ENCODE assay signal across 10 cellular contexts in the genomic region with DNA sequence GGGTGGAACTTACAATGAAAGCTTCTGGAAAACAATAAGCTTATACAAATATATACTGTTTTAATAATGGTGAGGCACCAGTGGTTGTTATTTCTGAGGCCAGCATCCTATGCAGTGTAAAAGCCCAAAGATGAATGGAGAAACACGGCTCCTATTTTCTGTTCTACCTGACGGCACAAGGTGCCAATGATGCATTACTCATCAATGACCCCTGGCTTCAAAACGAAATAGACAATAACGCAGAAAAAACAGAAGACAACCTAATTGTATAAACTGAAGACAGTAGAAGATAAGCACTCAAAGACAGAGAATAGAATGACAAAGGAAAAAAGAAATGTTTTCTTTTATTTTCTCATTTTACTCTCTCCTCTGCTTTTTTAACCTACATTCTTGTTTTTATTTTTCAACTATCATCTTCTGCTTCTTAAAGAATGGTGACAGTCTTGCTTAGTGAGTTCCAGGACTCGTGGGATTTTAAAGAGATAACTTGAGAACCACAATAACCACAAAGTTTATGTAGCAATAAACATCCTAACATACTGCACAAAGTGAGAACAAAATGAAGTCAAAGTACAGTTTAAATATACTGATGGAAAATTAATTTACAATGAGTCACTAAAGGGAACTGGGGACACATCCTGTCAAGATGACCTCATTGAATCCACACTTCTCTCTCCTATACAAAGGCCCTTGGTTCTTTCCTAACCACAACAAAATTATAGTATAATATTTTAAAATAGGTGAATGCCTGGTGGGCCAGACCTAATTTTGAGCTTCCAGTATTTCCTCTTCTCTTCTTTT.
A peak's percentile ranks its signal among the peaks of the same experiment; 100 is the strongest.
DNase-seq lines count a peak whose midpoint lies in the region; ATAC-seq and TF ChIP-seq lines count a peak whose summit lies in the region.
"Had no signal": no experiment of that assay in that cellular context is flagged by ENCODE, and none has a peak within 500 bp of the region (broad histone marks: within the 10 kb centered on the region; RNA-seq: fewer than 3 reads in every experiment).

No MANE protein-coding gene starts in this region.

- no peak for ATAC-seq in HG03097 (IDR thresholded peaks at IDR 0.05; ENCODE audit: low FRiP score, unreplicated experiment)

- H3K27ac Mint-ChIP-seq in Calu3 (ENCODE audit: unreplicated experiment), result peak overlapping the region; percentile 89
- no peak overlapping the region for H3K27ac Mint-ChIP-seq in CD8-positive, alpha-beta memory T cell

- H3K27ac ChIP-seq in mesodermal cell (ENCODE audit: low read depth, low read length, severe bottlenecking), result peak overlapping the region; percentile 51
- H3K27ac ChIP-seq in OCI-LY7 (ENCODE audit: low read depth, low read length, poor library complexity, severe bottlenecking), result no peak overlapping the region
- H3K27ac ChIP-seq in CD8-positive, alpha-beta memory T cell (ENCODE audit: low read depth, low read length), result no peak overlapping the region
- H3K27ac ChIP-seq: dorsolateral prefrontal cortex, pancreas had no signal

- H3K4me3 Mint-ChIP-seq in Calu3 (ENCODE audit: low read depth, unreplicated experiment), result peak overlapping the region; percentile 16
- H3K4me3 Mint-ChIP-seq in CD8-positive, alpha-beta memory T cell, result no peak overlapping the region

- H3K36me3 Mint-ChIP-seq in Calu3 (ENCODE audit: insufficient read depth, unreplicated experiment), result peaks cover 38% of the 10 kb centered on the region
- no peaks in the 10 kb centered on the region for H3K36me3 Mint-ChIP-seq in CD8-positive, alpha-beta memory T cell

- no peaks in the 10 kb centered on the region for H4K20me1 ChIP-seq in OCI-LY7 (ENCODE audit: insufficient read depth, low read length)

- WGBS in mesodermal cell (ENCODE audit: insufficient coverage in 2 of 2), 2 experiments, result 67 to 100% methylated on average over 1 of the region's 5 CpGs

- DNase-seq in Calu3, result peak; percentile 14
- DNase-seq in NCI-H226, result peak; percentile 62
- DNase-seq in brain pericyte (ENCODE audit: low read depth, low spot score), result peak; percentile 21
- no peak for DNase-seq in GM19238 (ENCODE audit: insufficient read length, low spot score)
- no peak for DNase-seq in OCI-LY7 (ENCODE audit: low spot score)
- DNase-seq in CD8-positive, alpha-beta memory T cell, result no peak
- DNase-seq: dorsolateral prefrontal cortex, pancreas had no signal

- BruUV-seq in Calu3 (replicated peaks; lab: Mats Ljungman, UMichigan), result TSS peak; percentile 64
- BruUV-seq in OCI-LY7 (replicated peaks; lab: Mats Ljungman, UMichigan), result no TSS peak

- H3K4me2 ChIP-seq in OCI-LY7 (ENCODE audit: low read length), result no peak overlapping the region

- H3K4me1 ChIP-seq in mesodermal cell (ENCODE audit: control insufficient read depth, insufficient read depth, low read length, poor library complexity, severe bottlenecking) (peaks cover 9% of the 10 kb centered on the region), OCI-LY7 (ENCODE audit: insufficient read depth, low read length, poor library complexity, severe bottlenecking) (no peaks in the 10 kb centered on the region)
- H3K4me1 ChIP-seq in CD8-positive, alpha-beta memory T cell (ENCODE audit: insufficient read depth, low read length), result peaks cover 6% of the 10 kb centered on the region

- no peaks in the 10 kb centered on the region for H3K9me2 ChIP-seq in OCI-LY7 (ENCODE audit: insufficient read depth, low read length)

- no peaks in the 10 kb centered on the region for H3K27me3 Mint-ChIP-seq in Calu3 (ENCODE audit: unreplicated experiment)
- H3K27me3 Mint-ChIP-seq in CD8-positive, alpha-beta memory T cell, result peaks cover 6 to 7% of the 10 kb centered on the region in 2 donors

- peaks cover 74% of the 10 kb centered on the region for H3K4me1 Mint-ChIP-seq in Calu3 (ENCODE audit: low read depth, unreplicated experiment)
- no peaks in the 10 kb centered on the region for H3K4me1 Mint-ChIP-seq in CD8-positive, alpha-beta memory T cell

- no peak for TF ChIP-seq CTCF in Calu3 (IDR thresholded peaks at IDR 0.05; ENCODE audit: unreplicated experiment)
- no peak for TF ChIP-seq CTCF in OCI-LY7 (conservative IDR thresholded peaks at IDR 0.05; ENCODE audit: low read length)

- H3K9me3 Mint-ChIP-seq in Calu3 (ENCODE audit: low read depth, unreplicated experiment), result no peaks in the 10 kb centered on the region
- no peaks in the 10 kb centered on the region for H3K9me3 Mint-ChIP-seq in CD8-positive, alpha-beta memory T cell

- no peak overlapping the region for H2AFZ ChIP-seq in OCI-LY7 (ENCODE audit: low read length)

- no peaks in the 10 kb centered on the region for H3K79me2 ChIP-seq in OCI-LY7 (ENCODE audit: insufficient read depth, low read depth, low read length)

- H3K4me3 ChIP-seq in mesodermal cell (ENCODE audit: extremely low read depth, insufficient read depth, low read length, poor library complexity, severe bottlenecking), result no peak overlapping the region
- H3K4me3 ChIP-seq in OCI-LY7 (ENCODE audit: low read depth, low read length, poor library complexity, severe bottlenecking), result no peak overlapping the region
- no peak overlapping the region for H3K4me3 ChIP-seq in CD8-positive, alpha-beta memory T cell (ENCODE audit: low read length)
- H3K4me3 ChIP-seq: dorsolateral prefrontal cortex, pancreas had no signal

- CTCF ChIA-PET in Calu3 (lab: Charles Lee), result interaction anchor here (0.6 to 6.4 kb wide), 10 partner anchors 29 to 168 kb away, joined by 3 to 37 read pairs (median 3); no protein-coding TSS in a partner anchor
- CTCF ChIA-PET in OCI-LY7 (lab: Charles Lee; ENCODE audit: unreplicated experiment), result no interaction called here
- CTCF ChIA-PET in CD8-positive, alpha-beta memory T cell (lab: Charles Lee), result no interaction called here

- H3K9me3 ChIP-seq in mesodermal cell (ENCODE audit: control insufficient read depth, low read length) (no peaks in the 10 kb centered on the region), OCI-LY7 (ENCODE audit: low read length) (no peaks in the 10 kb centered on the region)
- no peaks in the 10 kb centered on the region for H3K9me3 ChIP-seq in CD8-positive, alpha-beta memory T cell (ENCODE audit: low read length)
- H3K9me3 ChIP-seq: pancreas had no signal

- H3K27me3 ChIP-seq in CD8-positive, alpha-beta memory T cell (ENCODE audit: insufficient read depth, low read length, poor library complexity, severe bottlenecking), result no peaks in the 10 kb centered on the region
- H3K27me3 ChIP-seq: pancreas had no signal

- POLR2A ChIA-PET in OCI-LY7 (lab: Charles Lee), result interaction anchor here (1.4 kb wide), 1 partner anchor 12 kb away, joined by 4 read pairs; no protein-coding TSS in a partner anchor
- POLR2A ChIA-PET in CD8-positive, alpha-beta memory T cell (lab: Charles Lee), result no interaction called here

- intact Hi-C loops in Calu3 (cut with micrococcal nuclease; ENCODE audit: unreplicated experiment) (loop anchor here (2.0 to 5.0 kb wide), 4 partner anchors 36 to 247 kb away; no protein-coding TSS in a partner anchor), OCI-LY7 (cut with micrococcal nuclease; ENCODE audit: unreplicated experiment) (no loop called here)

- no peaks in the 10 kb centered on the region for H3K36me3 ChIP-seq in mesodermal cell (ENCODE audit: control insufficient read depth, insufficient read depth, low read length)
- no peaks in the 10 kb centered on the region for H3K36me3 ChIP-seq in OCI-LY7 (ENCODE audit: insufficient read depth, low read length)
- no peaks in the 10 kb centered on the region for H3K36me3 ChIP-seq in CD8-positive, alpha-beta memory T cell (ENCODE audit: insufficient read depth, low read length)
- H3K36me3 ChIP-seq: pancreas had no signal

Comparison
In these comparisons a context has a peak if more than half of its experiments do, and no peak if none do; other contexts are left out.
1. DNase-seq: peak in Calu3 (single experiment), NCI-H226 (single experiment) and brain pericyte (single experiment); none in GM19238 (single experiment), OCI-LY7 (single experiment) and CD8-positive, alpha-beta memory T cell (0 of 5).